ENCODE assay signal across 16 cellular contexts in the genomic region with DNA sequence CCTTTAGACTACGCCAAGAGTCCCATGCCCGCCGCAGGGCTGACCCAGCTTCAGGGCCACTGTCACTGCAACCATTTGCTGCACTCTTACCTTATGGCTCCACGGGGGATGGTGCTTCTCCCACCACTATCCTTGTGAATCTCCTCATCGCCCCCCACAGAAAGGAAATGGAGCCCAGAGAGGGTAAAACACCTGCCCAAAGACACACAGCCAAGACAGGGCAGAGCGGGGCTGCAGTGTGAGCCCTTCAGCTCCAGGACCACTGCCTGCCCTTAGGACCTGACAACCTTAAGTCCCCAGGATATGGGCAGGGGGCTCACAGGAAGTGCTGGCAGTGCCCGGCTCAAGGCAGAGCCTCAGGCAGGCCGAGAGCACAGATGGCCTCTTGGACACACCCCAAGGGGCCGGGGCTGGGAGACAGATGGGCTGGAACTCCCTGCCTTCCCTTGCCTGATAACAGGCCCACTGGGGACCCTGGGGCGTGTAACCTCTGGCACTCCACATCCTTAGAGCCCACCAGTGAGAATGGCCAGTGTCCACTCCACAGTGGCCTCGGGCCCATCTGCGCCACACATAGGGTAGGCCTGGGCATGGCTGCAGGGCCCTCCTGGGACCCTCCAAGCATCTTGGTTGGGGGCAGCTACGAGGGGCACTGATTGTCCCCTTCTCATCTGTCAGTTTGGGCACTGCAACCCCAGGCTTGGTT.
A peak's percentile ranks its signal among the peaks of the same experiment; 100 is the strongest.
DNase-seq lines count a peak whose midpoint lies in the region; ATAC-seq and TF ChIP-seq lines count a peak whose summit lies in the region.
"Had no signal": no experiment of that assay in that cellular context is flagged by ENCODE, and none has a peak within 500 bp of the region (broad histone marks: within the 10 kb centered on the region; RNA-seq: fewer than 3 reads in every experiment).

No MANE protein-coding gene starts in this region.

- WGBS in heart right ventricle, 2 donors, result 76 to 80% methylated on average over 13 of the region's 13 CpGs

- H3K27ac ChIP-seq in heart right ventricle, result no peak overlapping the region
- no peak overlapping the region for H3K27ac ChIP-seq in coronary artery
- H3K27ac ChIP-seq: C4-2B, GM23248 had no signal

- H3K9me3 Mint-ChIP-seq in glutamatergic neuron (ENCODE audit: unreplicated experiment), result peaks cover 2% of the 10 kb centered on the region
- no peaks in the 10 kb centered on the region for H3K9me3 Mint-ChIP-seq in activated CD4-positive, alpha-beta memory T cell treated with anti-CD3 and anti-CD28 coated beads, Interleukin-2, amount 10 ng/mL, durations not matched to agents 7 days and 5 days

- no peak overlapping the region for H3K27ac Mint-ChIP-seq in glutamatergic neuron (ENCODE audit: unreplicated experiment)
- H3K27ac Mint-ChIP-seq in activated CD4-positive, alpha-beta memory T cell treated with anti-CD3 and anti-CD28 coated beads, Interleukin-2, amount 10 ng/mL, durations not matched to agents 7 days and 5 days, result no peak overlapping the region
- H3K27ac Mint-ChIP-seq: CD4-positive, alpha-beta memory T cell had no signal

- H3K4me1 ChIP-seq in heart right ventricle, result peaks cover 0 to 4% (median 0%) of the 10 kb centered on the region in 9 donors
- H3K4me1 ChIP-seq in mucosa of descending colon (ENCODE audit: low read depth), result no peaks in the 10 kb centered on the region

- DNase-seq in left ventricle myocardium superior (peak; percentile 13), heart right ventricle (no peak), glutamatergic neuron (peak; percentile 54), mucosa of descending colon (peak in 2 of 3 donors; percentile 7 to 22), coronary artery (ENCODE audit: low spot score) (no peak), HT-29 (ENCODE audit: low spot score) (no peak)
- DNase-seq in activated CD4-positive, alpha-beta memory T cell treated with anti-CD3 and anti-CD28 coated beads, Interleukin-2, amount 10 ng/mL, durations not matched to agents 7 days and 5 days, result no peak
- DNase-seq: ACHN; CD4-positive, alpha-beta memory T cell; DMS53; GF-D8; GM23248; H7; KBM-7 had no signal

- no peaks in the 10 kb centered on the region for H3K36me3 Mint-ChIP-seq in glutamatergic neuron (ENCODE audit: unreplicated experiment)
- no peaks in the 10 kb centered on the region for H3K36me3 Mint-ChIP-seq in activated CD4-positive, alpha-beta memory T cell treated with anti-CD3 and anti-CD28 coated beads, Interleukin-2, amount 10 ng/mL, durations not matched to agents 7 days and 5 days (ENCODE audit: low read depth)
- H3K36me3 Mint-ChIP-seq: CD4-positive, alpha-beta memory T cell had no signal

- H3K4me3 ChIP-seq in heart right ventricle, result no peak overlapping the region
- H3K4me3 ChIP-seq in mucosa of descending colon, result no peak overlapping the region
- no peak overlapping the region for H3K4me3 ChIP-seq in coronary artery
- H3K4me3 ChIP-seq: GM23248 had no signal

- H3K27me3 Mint-ChIP-seq in glutamatergic neuron (ENCODE audit: unreplicated experiment), result no peaks in the 10 kb centered on the region
- H3K27me3 Mint-ChIP-seq in activated CD4-positive, alpha-beta memory T cell treated with anti-CD3 and anti-CD28 coated beads, Interleukin-2, amount 10 ng/mL, durations not matched to agents 7 days and 5 days, result no peaks in the 10 kb centered on the region

- peak overlapping the region; percentile 32 for H3K4me3 Mint-ChIP-seq in glutamatergic neuron (ENCODE audit: unreplicated experiment)
- H3K4me3 Mint-ChIP-seq in activated CD4-positive, alpha-beta memory T cell treated with anti-CD3 and anti-CD28 coated beads, Interleukin-2, amount 10 ng/mL, durations not matched to agents 7 days and 5 days, result no peak overlapping the region
- H3K4me3 Mint-ChIP-seq: CD4-positive, alpha-beta memory T cell had no signal

- CTCF ChIA-PET in activated CD4-positive, alpha-beta memory T cell treated with anti-CD3 and anti-CD28 coated beads, Interleukin-2, amount 10 ng/mL, durations not matched to agents 7 days and 5 days (lab: Charles Lee), result no interaction called here

- H3K36me3 ChIP-seq in heart right ventricle, result no peaks in the 10 kb centered on the region
- no peaks in the 10 kb centered on the region for H3K36me3 ChIP-seq in mucosa of descending colon (ENCODE audit: low read depth)

- H3K9me3 ChIP-seq in heart right ventricle (no peaks in the 10 kb centered on the region), mucosa of descending colon (no peaks in the 10 kb centered on the region)

- intact Hi-C loops in left ventricle myocardium superior (cut with micrococcal nuclease) (no loop called here), heart right ventricle (cut with DNase I) (loop anchor here in 1 of 10 donors (5.0 kb wide), 1 partner anchor 373 kb away; no protein-coding TSS in a partner anchor), mucosa of descending colon (cut with DNase I, micrococcal nuclease) (no loop called here)

- H3K27me3 ChIP-seq in heart right ventricle, result peaks cover 0 to 89% (median 77%) of the 10 kb centered on the region in 7 donors

- ATAC-seq in left ventricle myocardium superior (no peak), heart right ventricle (no peak), mucosa of descending colon (no peak), HG02571 (IDR thresholded peaks at IDR 0.05; ENCODE audit: unreplicated experiment) (no peak)

- peaks cover 16% of the 10 kb centered on the region for H3K4me1 Mint-ChIP-seq in glutamatergic neuron (ENCODE audit: low read depth, unreplicated experiment)
- H3K4me1 Mint-ChIP-seq in activated CD4-positive, alpha-beta memory T cell treated with anti-CD3 and anti-CD28 coated beads, Interleukin-2, amount 10 ng/mL, durations not matched to agents 7 days and 5 days, result no peaks in the 10 kb centered on the region

- TF ChIP-seq CTCF in heart right ventricle (IDR thresholded peaks at IDR 0.05) (no peak), glutamatergic neuron (IDR thresholded peaks at IDR 0.05; ENCODE audit: partially characterized antibody, unreplicated experiment) (no peak), mucosa of descending colon (IDR thresholded peaks at IDR 0.05) (no peak), coronary artery (IDR thresholded peaks at IDR 0.05) (no peak)

- POLR2A ChIA-PET in activated CD4-positive, alpha-beta memory T cell treated with anti-CD3 and anti-CD28 coated beads, Interleukin-2, amount 10 ng/mL, durations not matched to agents 7 days and 5 days (lab: Charles Lee), result no interaction called here

Comparison
In these comparisons a context has a peak if more than half of its experiments do, and no peak if none do; other contexts are left out.
1. DNase-seq: peak in left ventricle myocardium superior (single experiment), glutamatergic neuron (single experiment) and mucosa of descending colon (2 of 3); none in heart right ventricle (0 of 2), activated CD4-positive, alpha-beta memory T cell treated with anti-CD3 and anti-CD28 coated beads, Interleukin-2, amount 10 ng/mL, durations not matched to agents 7 days and 5 days (single experiment), coronary artery (single experiment) and HT-29 (single experiment).